In the genomic region with DNA sequence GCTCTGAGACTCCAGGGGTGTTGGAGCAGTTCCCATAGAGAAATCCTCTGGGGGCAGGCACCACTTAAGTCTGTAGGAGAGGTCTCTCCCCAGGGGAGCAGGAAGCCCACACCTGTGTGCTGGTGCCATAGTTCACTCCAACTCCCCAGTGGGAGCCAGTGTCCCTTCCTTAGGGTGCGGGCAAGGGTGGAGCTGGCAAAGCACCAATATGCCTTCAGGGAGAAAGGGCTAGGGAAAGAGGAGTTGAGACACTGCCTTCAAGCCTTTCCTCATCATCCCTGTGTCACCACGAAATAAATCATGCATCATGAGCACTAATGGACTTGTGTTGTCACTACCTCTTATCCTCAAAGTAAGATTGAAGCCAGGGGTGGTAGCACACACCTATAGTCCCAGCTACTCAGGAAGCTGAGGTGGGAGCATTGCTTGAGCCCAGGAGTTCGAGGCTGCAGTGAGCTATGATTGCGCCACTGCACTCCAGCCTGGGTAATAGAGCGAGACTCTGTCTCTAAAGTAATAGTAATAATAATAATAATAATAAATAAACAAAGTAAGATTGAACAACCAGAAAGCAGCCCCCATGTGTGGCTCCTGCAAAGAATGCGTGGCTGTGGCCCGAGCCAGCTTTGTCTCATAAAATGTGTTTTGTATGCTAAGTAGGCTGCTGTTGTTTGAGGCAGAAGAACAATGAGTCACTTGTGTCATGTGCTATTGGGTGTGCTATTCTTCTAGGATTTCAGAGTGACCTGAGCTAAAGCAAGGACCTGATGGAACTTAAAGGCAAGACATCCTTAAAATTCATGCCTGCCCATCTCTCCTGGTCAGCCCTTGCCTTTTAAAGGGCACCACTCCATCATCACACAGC, we compare ENCODE assay signal across 7 cellular contexts. TPM values are rescaled to one million over a fixed set of nuclear protein-coding genes. Genes with fewer than 3 reads are reported as not detected.
DNase-seq lines count a peak whose midpoint lies in the region; ATAC-seq and TF ChIP-seq lines count a peak whose summit lies in the region.
"Had no signal": no experiment of that assay in that cellular context is flagged by ENCODE, and none has a peak within 500 bp of the region (broad histone marks: within the 10 kb centered on the region; RNA-seq: fewer than 3 reads in every experiment).

No MANE protein-coding gene starts in this region.

- no peak overlapping the region for H2AFZ ChIP-seq in neural progenitor cell (replicated peaks)

- H3K4me1 Mint-ChIP-seq in chondrocyte (ENCODE audit: low read depth) (peaks cover 31% of the 10 kb centered on the region), neural progenitor cell (peaks cover 17% of the 10 kb centered on the region)

- no peak overlapping the region for H3K4me2 ChIP-seq in neural progenitor cell

- H3K4me3 ChIP-seq in HAP-1 (no peak overlapping the region), neural progenitor cell (no peak overlapping the region)

- no peaks in the 10 kb centered on the region for H4K20me1 ChIP-seq in neural progenitor cell (ENCODE audit: low read depth)

- H3F3A ChIP-seq in neural progenitor cell (ENCODE audit: low read depth) = peaks cover 20% of the 10 kb centered on the region

- H3K27ac Mint-ChIP-seq in chondrocyte (ENCODE audit: unreplicated experiment) = peak overlapping the region; percentile 17
- H3K27ac Mint-ChIP-seq in neural progenitor cell = no peak overlapping the region

- H3K36me3 ChIP-seq in HAP-1 (replicated peaks) (no peaks in the 10 kb centered on the region), neural progenitor cell (no peaks in the 10 kb centered on the region)

- no peaks in the 10 kb centered on the region for H3K9me3 ChIP-seq in HAP-1
- H3K9me3 ChIP-seq in neural progenitor cell (ENCODE audit: low read depth) = no peaks in the 10 kb centered on the region

- H3K27me3 ChIP-seq in HAP-1 (ENCODE audit: low read depth) (no peaks in the 10 kb centered on the region), neural progenitor cell (no peaks in the 10 kb centered on the region)

- no peak for TF ChIP-seq CTCF in chondrocyte (IDR thresholded peaks at IDR 0.05)
- TF ChIP-seq CTCF in neural progenitor cell (IDR thresholded peaks at IDR 0.05) = no peak

- H3K27ac ChIP-seq in neural progenitor cell = no peak overlapping the region

- in situ Hi-C loops in HAP-1 (cut with MboI; ENCODE audit: low sequenced_read_pairs) = no loop called here

- no peaks in the 10 kb centered on the region for H3K79me2 ChIP-seq in neural progenitor cell (ENCODE audit: low read depth)

- H3K27me3 Mint-ChIP-seq in chondrocyte (ENCODE audit: low read depth) (no peaks in the 10 kb centered on the region), neural progenitor cell (ENCODE audit: insufficient read depth, low read depth) (peaks cover 5% of the 10 kb centered on the region)

- H3K4me1 ChIP-seq in HAP-1 = peaks cover 31% of the 10 kb centered on the region
- peaks cover 43% of the 10 kb centered on the region for H3K4me1 ChIP-seq in neural progenitor cell

- no peak for ATAC-seq in GM18502 (IDR thresholded peaks at IDR 0.05; ENCODE audit: poor library complexity, unreplicated experiment)
- no peak for ATAC-seq in HG03469 (IDR thresholded peaks at IDR 0.05; ENCODE audit: unreplicated experiment)

- no peaks in the 10 kb centered on the region for H3K9me3 Mint-ChIP-seq in chondrocyte (ENCODE audit: low read depth)
- no peaks in the 10 kb centered on the region for H3K9me3 Mint-ChIP-seq in neural progenitor cell

- H3K36me3 Mint-ChIP-seq in chondrocyte (ENCODE audit: low read depth) (no peaks in the 10 kb centered on the region), neural progenitor cell (no peaks in the 10 kb centered on the region)

- no peak overlapping the region for H3K9ac ChIP-seq in neural progenitor cell

- H3K4me3 Mint-ChIP-seq in chondrocyte (ENCODE audit: unreplicated experiment) (no peak overlapping the region), neural progenitor cell (no peak overlapping the region)

- peak; percentile 5 to 22 for DNase-seq in HAP-1 (ENCODE audit: low spot score in 2 of 2)
- no peak for DNase-seq in chondrocyte (ENCODE audit: low spot score)
- peak; percentile 37 for DNase-seq in neural progenitor cell (ENCODE audit: low spot score)
- DNase-seq in NCI-H146 treated with DMSO at 0.1 percent for 48 hours (lab: John Stamatoyannopoulos, UW; ENCODE audit: unreplicated experiment) = no peak
- DNase-seq: SHP77 had no signal

RNA-seq across cellular contexts. Expression of a gene that starts 6.7 kb away (rescaled TPM):
- not detected in 3 replicates for total RNA-seq in chondrocyte
- 0.21 and 0.25 TPM in 2 replicates for total RNA-seq in neural progenitor cell (ENCODE audit: low replicate concordance)

RNA-seq across cellular contexts. Expression of a gene that starts 8.7 kb away (rescaled TPM):
- not detected in 3 replicates for total RNA-seq in chondrocyte
- not detected in 2 replicates for total RNA-seq in neural progenitor cell (ENCODE audit: low replicate concordance)

RNA-seq across cellular contexts. Expression of a gene that starts 24.3 kb away (rescaled TPM):
- not detected in 3 replicates for total RNA-seq in chondrocyte
- total RNA-seq in neural progenitor cell (ENCODE audit: low replicate concordance) = 0.73 and 2.2 TPM in 2 replicates

RNA-seq across cellular contexts. Expression of a gene that starts 43.5 kb away (rescaled TPM):
- total RNA-seq in chondrocyte (not detected in 3 replicates), neural progenitor cell (ENCODE audit: low replicate concordance) (0.09 TPM in 1 of 2 replicates, not detected in the other)

Comparison
In these comparisons a context has a peak if more than half of its experiments do, and no peak if none do; other contexts are left out.
1. DNase-seq: peak in HAP-1 (2 of 2) and neural progenitor cell (single experiment); none in chondrocyte (single experiment) and NCI-H146 treated with DMSO at 0.1 percent for 48 hours (single experiment).